21 cellular contexts compared by ENCODE assay signal in genomic region chr7:108771853-108772252, GRCh38.
"Had no signal": no experiment of that assay in that cellular context is flagged by ENCODE, and none has a peak within 500 bp of the region (broad histone marks: within the 10 kb centered on the region; RNA-seq: fewer than 3 reads in every experiment).

No MANE protein-coding gene starts in this region.

- DNase-seq: naive thymus-derived CD4-positive, alpha-beta T cell; natural killer cell; pancreas; right cardiac atrium; right lobe of liver; sigmoid colon; small intestine; stimulated activated CD4-positive, alpha-beta T cell treated with anti-CD3 and anti-CD28 coated beads, Interleukin-15, amount 100 ng/mL, for 24 hours; stimulated activated CD4-positive, alpha-beta T cell treated with anti-CD3 and anti-CD28 coated beads, Interleukin-2, amount 100 ng/mL, for 24 hours; stimulated activated CD4-positive, alpha-beta T cell treated with anti-CD3 and anti-CD28 coated beads, Interleukin-2, amount 100 ng/mL, for 48 hours; stimulated activated CD4-positive, alpha-beta T cell treated with anti-CD3 and anti-CD28 coated beads, Interleukin-4, amount 100 ng/mL, for 24 hours; stimulated activated naive B cell treated with anti-CD40 and anti-IgM and Interleukin-4, amounts not matched to agents 10 μg/mL and 1 μg/mL and 100 μg/mL, for 72 hours; stimulated activated naive CD4-positive, alpha-beta T cell treated with Interleukin-2 at 50 U/mL for 16 hours; stomach; thyroid gland; upper lobe of left lung had no signal

- H3K4me3 ChIP-seq: pancreas, prostate gland, right lobe of liver, sigmoid colon, stomach, thoracic aorta, thyroid gland, tibial nerve, upper lobe of left lung, vagina had no signal

- H3K9me3 ChIP-seq: neutrophil, pancreas, prostate gland, right lobe of liver, sigmoid colon, stomach, thoracic aorta, thyroid gland, tibial nerve, upper lobe of left lung, vagina had no signal

- H3K27ac ChIP-seq: neutrophil, pancreas, prostate gland, right lobe of liver, sigmoid colon, stomach, thoracic aorta, thyroid gland, tibial nerve, upper lobe of left lung, vagina had no signal

- H3K27me3 ChIP-seq: neutrophil, pancreas, right lobe of liver, sigmoid colon, stomach, thyroid gland, tibial nerve, upper lobe of left lung, vagina had no signal

- H3K36me3 ChIP-seq: neutrophil, pancreas, prostate gland, right lobe of liver, sigmoid colon, stomach, thoracic aorta, thyroid gland, tibial nerve, upper lobe of left lung, vagina had no signal
